ENCODE assay signal across 1 cellular context in genomic region chr1:21781971-21782867, GRCh38.
TF ChIP-seq lines count a peak whose summit lies in the region.

No MANE protein-coding gene starts in this region.

TF ChIP-seq in K562, 482 proteins besides CTCF, POLR2A, EP300 and RAD21 (continued from another document and continues in another):
- TF ChIP-seq, protein P1, sequence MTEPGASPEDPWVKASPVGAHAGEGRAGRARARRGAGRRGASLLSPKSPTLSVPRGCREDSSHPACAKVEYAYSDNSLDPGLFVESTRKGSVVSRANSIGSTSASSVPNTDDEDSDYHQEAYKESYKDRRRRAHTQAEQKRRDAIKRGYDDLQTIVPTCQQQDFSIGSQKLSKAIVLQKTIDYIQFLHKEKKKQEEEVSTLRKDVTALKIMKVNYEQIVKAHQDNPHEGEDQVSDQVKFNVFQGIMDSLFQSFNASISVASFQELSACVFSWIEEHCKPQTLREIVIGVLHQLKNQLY (CRISPR knock-in tag; conservative IDR thresholded peaks at IDR 0.05) = no peak
- TF ChIP-seq ZNF707 (CRISPR knock-in tag; conservative IDR thresholded peaks at IDR 0.05) = no peak
- TF ChIP-seq GATAD2A (IDR thresholded peaks at IDR 0.05) = no peak
- peak; percentile 43; the same call in 1 of the 2 replicates for TF ChIP-seq MTA1 (IDR thresholded peaks at IDR 0.05; ENCODE audit: borderline replicate concordance)
- no peak for TF ChIP-seq PCBP2 (IDR thresholded peaks at IDR 0.05; ENCODE audit: low read depth, low read length, poor library complexity, severe bottlenecking)
- no peak for TF ChIP-seq HBP1 (CRISPR knock-in tag; IDR thresholded peaks at IDR 0.05)
- TF ChIP-seq TARDBP (IDR thresholded peaks at IDR 0.05) = no peak
- no peak for TF ChIP-seq NFATC3 (IDR thresholded peaks at IDR 0.05)
- TF ChIP-seq CBX1 (IDR thresholded peaks at IDR 0.05; ENCODE audit: low read depth) = no peak
- TF ChIP-seq, protein P2, sequence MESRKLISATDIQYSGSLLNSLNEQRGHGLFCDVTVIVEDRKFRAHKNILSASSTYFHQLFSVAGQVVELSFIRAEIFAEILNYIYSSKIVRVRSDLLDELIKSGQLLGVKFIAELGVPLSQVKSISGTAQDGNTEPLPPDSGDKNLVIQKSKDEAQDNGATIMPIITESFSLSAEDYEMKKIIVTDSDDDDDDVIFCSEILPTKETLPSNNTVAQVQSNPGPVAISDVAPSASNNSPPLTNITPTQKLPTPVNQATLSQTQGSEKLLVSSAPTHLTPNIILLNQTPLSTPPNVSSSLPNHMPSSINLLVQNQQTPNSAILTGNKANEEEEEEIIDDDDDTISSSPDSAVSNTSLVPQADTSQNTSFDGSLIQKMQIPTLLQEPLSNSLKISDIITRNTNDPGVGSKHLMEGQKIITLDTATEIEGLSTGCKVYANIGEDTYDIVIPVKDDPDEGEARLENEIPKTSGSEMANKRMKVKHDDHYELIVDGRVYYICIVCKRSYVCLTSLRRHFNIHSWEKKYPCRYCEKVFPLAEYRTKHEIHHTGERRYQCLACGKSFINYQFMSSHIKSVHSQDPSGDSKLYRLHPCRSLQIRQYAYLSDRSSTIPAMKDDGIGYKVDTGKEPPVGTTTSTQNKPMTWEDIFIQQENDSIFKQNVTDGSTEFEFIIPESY (CRISPR knock-in tag; IDR thresholded peaks at IDR 0.05) = no peak
- peak; percentile 41; the same call in 1 of the 2 replicates for TF ChIP-seq C11orf30 (IDR thresholded peaks at IDR 0.05; ENCODE audit: low read depth)
- no peak for TF ChIP-seq ZC3H8 (IDR thresholded peaks at IDR 0.05)
- TF ChIP-seq, protein P3, sequence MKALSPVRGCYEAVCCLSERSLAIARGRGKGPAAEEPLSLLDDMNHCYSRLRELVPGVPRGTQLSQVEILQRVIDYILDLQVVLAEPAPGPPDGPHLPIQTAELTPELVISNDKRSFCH (CRISPR knock-in tag; IDR thresholded peaks at IDR 0.05) = 0 out of 2 replicates have a peak, but pooled peaks have one; percentile 26
- TF ChIP-seq, protein P3 (tag; IDR thresholded peaks at IDR 0.05) = no peak
- no peak for TF ChIP-seq ASH1L (IDR thresholded peaks at IDR 0.05; ENCODE audit: borderline replicate concordance, low read depth, partially characterized antibody)
- TF ChIP-seq, protein P4, sequence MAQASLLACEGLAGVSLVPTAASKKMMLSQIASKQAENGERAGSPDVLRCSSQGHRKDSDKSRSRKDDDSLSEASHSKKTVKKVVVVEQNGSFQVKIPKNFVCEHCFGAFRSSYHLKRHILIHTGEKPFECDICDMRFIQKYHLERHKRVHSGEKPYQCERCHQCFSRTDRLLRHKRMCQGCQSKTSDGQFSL (CRISPR knock-in tag; IDR thresholded peaks at IDR 0.05) = 0 out of 2 replicates have a peak, but pooled peaks have one; percentile 23
- TF ChIP-seq, protein P4 (tag; IDR thresholded peaks at IDR 0.05) = no peak
- no peak for TF ChIP-seq RFX7 (CRISPR knock-in tag; IDR thresholded peaks at IDR 0.05)
- TF ChIP-seq CAMTA2 (CRISPR knock-in tag; conservative IDR thresholded peaks at IDR 0.05) = no peak
- TF ChIP-seq SIX5 (IDR thresholded peaks at IDR 0.05; ENCODE audit: borderline replicate concordance in 1 of 2, insufficient read depth in 1 of 2, low read depth in 1 of 2, low read length in 2 of 2) = no peak
- TF ChIP-seq RAD51 (IDR thresholded peaks at IDR 0.05; ENCODE audit: borderline replicate concordance, low read depth) = no peak
- TF ChIP-seq BRF1 (IDR thresholded peaks at IDR 0.05; ENCODE audit: borderline replicate concordance, extremely low read depth, insufficient read length) = no peak
- no peak for TF ChIP-seq POLR2AphosphoS2 (IDR thresholded peaks at IDR 0.05; ENCODE audit: low read length)
- 0 out of 2 replicates have a peak, but pooled peaks have one; percentile 50 for TF ChIP-seq ZBTB7A (IDR thresholded peaks at IDR 0.05; ENCODE audit: borderline replicate concordance, control insufficient read depth, low read depth, low read length)
- no peak for TF ChIP-seq TCF7 (IDR thresholded peaks at IDR 0.05; ENCODE audit: borderline replicate concordance)
- no peak for TF ChIP-seq SIRT6 (IDR thresholded peaks at IDR 0.05; ENCODE audit: low read depth, low read length)
- TF ChIP-seq CBX5 (IDR thresholded peaks at IDR 0.05; ENCODE audit: borderline replicate concordance, low read depth) = no peak
- TF ChIP-seq NR2C1 (IDR thresholded peaks at IDR 0.05) = no peak
- peak; percentile 37; the same call in 1 of the 2 replicates for TF ChIP-seq NR2C1 (tag; IDR thresholded peaks at IDR 0.05)
- 0 out of 2 replicates have a peak, but pooled peaks have one; percentile 30 for TF ChIP-seq DMBX1 (CRISPR knock-in tag; IDR thresholded peaks at IDR 0.05; ENCODE audit: borderline replicate concordance)
- TF ChIP-seq CREB3L1 (IDR thresholded peaks at IDR 0.05; ENCODE audit: borderline replicate concordance, low read depth) = no peak; the same call in 1 of the 2 replicates
- TF ChIP-seq ZNF699 (CRISPR knock-in tag; IDR thresholded peaks at IDR 0.05; ENCODE audit: insufficient replicate concordance) = no peak
- TF ChIP-seq MAFK (IDR thresholded peaks at IDR 0.05; ENCODE audit: low read length) = no peak
- 0 out of 2 replicates have a peak, but pooled peaks have one; percentile 51 for TF ChIP-seq ZNF589 (CRISPR knock-in tag; IDR thresholded peaks at IDR 0.05; ENCODE audit: low read depth)
- no peak for TF ChIP-seq MYNN (IDR thresholded peaks at IDR 0.05)
- TF ChIP-seq MYNN (CRISPR knock-in tag; IDR thresholded peaks at IDR 0.05) = no peak
- TF ChIP-seq ZNF232 (CRISPR knock-in tag; IDR thresholded peaks at IDR 0.05) = peak; percentile 89
- no peak for TF ChIP-seq MAFG (tag; conservative IDR thresholded peaks at IDR 0.05)
- no peak for TF ChIP-seq SRSF7 (optimal IDR thresholded peaks at IDR 0.05; ENCODE audit: low read depth, low read length)
- TF ChIP-seq SLC30A9 (CRISPR knock-in tag; IDR thresholded peaks at IDR 0.05) = no peak
- TF ChIP-seq CLOCK (CRISPR knock-in tag; IDR thresholded peaks at IDR 0.05; ENCODE audit: borderline replicate concordance) = no peak
- 0 out of 2 replicates have a peak, but pooled peaks have one; percentile 3 for TF ChIP-seq BHLHE40 (IDR thresholded peaks at IDR 0.05; ENCODE audit: low read length)
- TF ChIP-seq NR2C2 (CRISPR knock-in tag; IDR thresholded peaks at IDR 0.05) = no peak
- no peak for TF ChIP-seq NR2C2 (tag; IDR thresholded peaks at IDR 0.05)
- TF ChIP-seq GABPB1 (CRISPR knock-in tag; IDR thresholded peaks at IDR 0.05) = peak; percentile 68; the same call in 1 of the 2 replicates
- no peak for TF ChIP-seq CTBP1 (IDR thresholded peaks at IDR 0.05; ENCODE audit: borderline replicate concordance)
- TF ChIP-seq ATF1 (CRISPR knock-in tag; IDR thresholded peaks at IDR 0.05) = no peak
- TF ChIP-seq ATF1 (tag; IDR thresholded peaks at IDR 0.05) = peak; percentile 92
- no peak for TF ChIP-seq HDAC8 (tag; IDR thresholded peaks at IDR 0.05)
- no peak for TF ChIP-seq HEY1 (CRISPR knock-in tag; IDR thresholded peaks at IDR 0.05; ENCODE audit: borderline replicate concordance)
- no peak for TF ChIP-seq ZNF165 (CRISPR knock-in tag; IDR thresholded peaks at IDR 0.05; ENCODE audit: borderline replicate concordance)
- no peak for TF ChIP-seq PHF8 (IDR thresholded peaks at IDR 0.05; ENCODE audit: borderline replicate concordance, low read length)
- TF ChIP-seq OTX1 (CRISPR knock-in tag; IDR thresholded peaks at IDR 0.05) = 0 out of 2 replicates have a peak, but pooled peaks have one; percentile 21
- TF ChIP-seq MCM5 (IDR thresholded peaks at IDR 0.05; ENCODE audit: low read depth) = no peak
- TF ChIP-seq POLR2B (IDR thresholded peaks at IDR 0.05; ENCODE audit: low read depth, partially characterized antibody) = peak; percentile 3
- no peak for TF ChIP-seq WHSC1 (IDR thresholded peaks at IDR 0.05; ENCODE audit: low read length)
- TF ChIP-seq KLF16 (IDR thresholded peaks at IDR 0.05) = no peak
- TF ChIP-seq, protein P5, sequence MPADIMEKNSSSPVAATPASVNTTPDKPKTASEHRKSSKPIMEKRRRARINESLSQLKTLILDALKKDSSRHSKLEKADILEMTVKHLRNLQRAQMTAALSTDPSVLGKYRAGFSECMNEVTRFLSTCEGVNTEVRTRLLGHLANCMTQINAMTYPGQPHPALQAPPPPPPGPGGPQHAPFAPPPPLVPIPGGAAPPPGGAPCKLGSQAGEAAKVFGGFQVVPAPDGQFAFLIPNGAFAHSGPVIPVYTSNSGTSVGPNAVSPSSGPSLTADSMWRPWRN (IDR thresholded peaks at IDR 0.05; ENCODE audit: low read depth) = no peak; the same call in 1 of the 2 replicates
- TF ChIP-seq, protein P6, sequence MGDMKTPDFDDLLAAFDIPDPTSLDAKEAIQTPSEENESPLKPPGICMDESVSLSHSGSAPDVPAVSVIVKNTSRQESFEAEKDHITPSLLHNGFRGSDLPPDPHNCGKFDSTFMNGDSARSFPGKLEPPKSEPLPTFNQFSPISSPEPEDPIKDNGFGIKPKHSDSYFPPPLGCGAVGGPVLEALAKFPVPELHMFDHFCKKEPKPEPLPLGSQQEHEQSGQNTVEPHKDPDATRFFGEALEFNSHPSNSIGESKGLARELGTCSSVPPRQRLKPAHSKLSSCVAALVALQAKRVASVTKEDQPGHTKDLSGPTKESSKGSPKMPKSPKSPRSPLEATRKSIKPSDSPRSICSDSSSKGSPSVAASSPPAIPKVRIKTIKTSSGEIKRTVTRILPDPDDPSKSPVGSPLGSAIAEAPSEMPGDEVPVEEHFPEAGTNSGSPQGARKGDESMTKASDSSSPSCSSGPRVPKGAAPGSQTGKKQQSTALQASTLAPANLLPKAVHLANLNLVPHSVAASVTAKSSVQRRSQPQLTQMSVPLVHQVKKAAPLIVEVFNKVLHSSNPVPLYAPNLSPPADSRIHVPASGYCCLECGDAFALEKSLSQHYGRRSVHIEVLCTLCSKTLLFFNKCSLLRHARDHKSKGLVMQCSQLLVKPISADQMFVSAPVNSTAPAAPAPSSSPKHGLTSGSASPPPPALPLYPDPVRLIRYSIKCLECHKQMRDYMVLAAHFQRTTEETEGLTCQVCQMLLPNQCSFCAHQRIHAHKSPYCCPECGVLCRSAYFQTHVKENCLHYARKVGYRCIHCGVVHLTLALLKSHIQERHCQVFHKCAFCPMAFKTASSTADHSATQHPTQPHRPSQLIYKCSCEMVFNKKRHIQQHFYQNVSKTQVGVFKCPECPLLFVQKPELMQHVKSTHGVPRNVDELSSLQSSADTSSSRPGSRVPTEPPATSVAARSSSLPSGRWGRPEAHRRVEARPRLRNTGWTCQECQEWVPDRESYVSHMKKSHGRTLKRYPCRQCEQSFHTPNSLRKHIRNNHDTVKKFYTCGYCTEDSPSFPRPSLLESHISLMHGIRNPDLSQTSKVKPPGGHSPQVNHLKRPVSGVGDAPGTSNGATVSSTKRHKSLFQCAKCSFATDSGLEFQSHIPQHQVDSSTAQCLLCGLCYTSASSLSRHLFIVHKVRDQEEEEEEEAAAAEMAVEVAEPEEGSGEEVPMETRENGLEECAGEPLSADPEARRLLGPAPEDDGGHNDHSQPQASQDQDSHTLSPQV (IDR thresholded peaks at IDR 0.05) = peak; percentile 25
- TF ChIP-seq ZNF445 (CRISPR knock-in tag; IDR thresholded peaks at IDR 0.05; ENCODE audit: low read depth) = no peak
- TF ChIP-seq FIP1L1 (IDR thresholded peaks at IDR 0.05; ENCODE audit: low read depth, low read length, poor library complexity, severe bottlenecking) = peak; percentile 96
- TF ChIP-seq HIVEP1 (CRISPR knock-in tag; IDR thresholded peaks at IDR 0.05) = no peak
